Comparison of ENCODE assay signal across 25 cellular contexts in the genomic region with DNA sequence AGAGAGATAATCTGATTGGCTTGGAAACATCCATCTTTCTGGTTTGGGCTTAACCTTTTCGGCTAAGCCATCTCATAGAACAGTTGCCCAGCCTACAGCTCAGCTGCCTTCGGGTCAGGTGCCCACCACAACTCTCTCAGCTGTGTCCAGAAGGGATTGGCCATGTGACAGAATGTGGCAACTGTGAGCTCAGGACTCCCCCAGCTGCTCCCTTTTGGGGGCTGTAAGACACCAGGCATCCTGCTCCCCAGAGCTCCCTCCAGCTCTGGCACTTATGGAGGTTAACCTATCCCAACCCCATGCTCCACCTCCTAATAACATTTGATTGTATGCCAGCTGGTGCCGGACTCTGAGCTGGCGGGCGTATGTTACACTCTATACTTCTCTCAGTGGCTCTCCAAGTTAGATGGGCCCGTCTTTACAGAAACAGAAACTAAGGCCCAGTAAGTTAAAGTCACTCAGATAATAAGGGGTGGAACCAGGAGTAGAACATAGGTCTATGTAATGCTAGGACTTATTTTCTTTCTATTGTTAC.
"Had no signal": no experiment of that assay in that cellular context is flagged by ENCODE, and none has a peak within 500 bp of the region (broad histone marks: within the 10 kb centered on the region; RNA-seq: fewer than 3 reads in every experiment).

No MANE protein-coding gene starts in this region.

- DNase-seq: colonic mucosa; effector memory CD4-positive, alpha-beta T cell; esophagus squamous epithelium; foreskin melanocyte; glutamatergic neuron; heart right ventricle; hippocampal formation; islet precursor cell; kidney glomerular epithelial cell; mesenchymal stem cell; naive thymus-derived CD8-positive, alpha-beta T cell; nephron progenitor cell; spleen; stimulated activated CD4-positive, alpha-beta T cell treated with anti-CD3 and anti-CD28 coated beads, Interleukin-4, amount 100 ng/mL, for 4 hours; stimulated activated naive CD8-positive, alpha-beta T cell treated with anti-CD3 and anti-CD28 coated beads, Interleukin-15, Interleukin-2, amounts not matched to agents 100 U/mL and 50 U/mL, for 24 hours; substantia nigra had no signal

- ATAC-seq: naive thymus-derived CD8-positive, alpha-beta T cell; sciatic nerve; stimulated activated memory B cell treated with anti-CD40 and anti-IgM and Interleukin-4, amounts not matched to agents 10 μg/mL and 1 μg/mL and 100 μg/mL, for 72 hours; stimulated activated naive CD8-positive, alpha-beta T cell treated with anti-CD3 and anti-CD28 coated beads, Interleukin-15, Interleukin-2, amounts not matched to agents 100 U/mL and 50 U/mL, for 24 hours had no signal

- H3K27ac ChIP-seq: colonic mucosa, esophagus squamous epithelium, heart right ventricle, neutrophil, parathyroid adenoma, prostate gland, right atrium auricular region, spleen, thoracic aorta, tibial nerve, upper lobe of left lung had no signal

- H3K4me1 ChIP-seq: colonic mucosa, parathyroid adenoma, prostate gland, right atrium auricular region had no signal

- H3K36me3 ChIP-seq: colonic mucosa, esophagus squamous epithelium, heart right ventricle, neutrophil, prostate gland, right atrium auricular region, spleen, thoracic aorta, tibial nerve, upper lobe of left lung had no signal

- H3K27me3 ChIP-seq: colonic mucosa, esophagus squamous epithelium, heart right ventricle, neutrophil, right atrium auricular region, spleen, tibial nerve, upper lobe of left lung had no signal

- H3K9me3 ChIP-seq: colonic mucosa, esophagus squamous epithelium, neutrophil, prostate gland, right atrium auricular region, tibial nerve had no signal

- H3K4me3 ChIP-seq: colonic mucosa, esophagus squamous epithelium, heart right ventricle, prostate gland, right atrium auricular region, spleen, thoracic aorta, tibial nerve, upper lobe of left lung had no signal
